In genomic region chr13:50800091-50800739, GRCh38 we compare ENCODE assay signal across 21 cellular contexts. TPM values are rescaled to one million over a fixed set of nuclear protein-coding genes. Genes with fewer than 3 reads are reported as not detected.
DNase-seq lines count a peak whose midpoint lies in the region; ATAC-seq and TF ChIP-seq lines count a peak whose summit lies in the region.
"Had no signal": no experiment of that assay in that cellular context is flagged by ENCODE, and none has a peak within 500 bp of the region (broad histone marks: within the 10 kb centered on the region; RNA-seq: fewer than 3 reads in every experiment).

No MANE protein-coding gene starts in this region.

- H3K79me2 ChIP-seq in OCI-LY1 (ENCODE audit: insufficient read depth, low read length): no peaks in the 10 kb centered on the region

- no peak overlapping the region for H3K4me3 Mint-ChIP-seq in stimulated activated naive CD8-positive, alpha-beta T cell treated with anti-CD3 and anti-CD28 coated beads, Interleukin-15, Interleukin-2, amounts not matched to agents 100 ng/mL and 50 ng/mL, for 24 hours
- H3K4me3 Mint-ChIP-seq in stimulated activated naive CD8-positive, alpha-beta T cell treated with anti-CD3 and anti-CD28 coated beads, Interleukin-15, amount 100 ng/mL, for 72 hours: no peak overlapping the region
- H3K4me3 Mint-ChIP-seq: dendritic cell treated with granulocyte-macrophage colony-stimulating factor and Interleukin-4, amounts not matched to agents 40 ng/mL and 50 ng/mL, for 4 days; immature natural killer cell had no signal

- H3K36me3 Mint-ChIP-seq in stimulated activated naive CD8-positive, alpha-beta T cell treated with anti-CD3 and anti-CD28 coated beads, Interleukin-15, Interleukin-2, amounts not matched to agents 100 ng/mL and 50 ng/mL, for 24 hours (ENCODE audit: low read depth): no peaks in the 10 kb centered on the region
- H3K36me3 Mint-ChIP-seq: immature natural killer cell had no signal

- ATAC-seq in stimulated activated naive CD8-positive, alpha-beta T cell treated with anti-CD3 and anti-CD28 coated beads, Interleukin-15, amount 100 ng/mL, for 72 hours: no peak
- ATAC-seq in right lobe of liver (no peak), HG02852 (IDR thresholded peaks at IDR 0.05; ENCODE audit: unreplicated experiment) (no peak), GM21526 (IDR thresholded peaks at IDR 0.05; ENCODE audit: low FRiP score, unreplicated experiment) (no peak)

- H3K36me3 ChIP-seq in OCI-LY1 (ENCODE audit: insufficient read depth, low read length) (no peaks in the 10 kb centered on the region), right lobe of liver (no peaks in the 10 kb centered on the region)
- H3K36me3 ChIP-seq: gastrocnemius medialis, neutrophil, upper lobe of right lung had no signal

- no peaks in the 10 kb centered on the region for H3K9me3 Mint-ChIP-seq in stimulated activated naive CD8-positive, alpha-beta T cell treated with anti-CD3 and anti-CD28 coated beads, Interleukin-15, Interleukin-2, amounts not matched to agents 100 ng/mL and 50 ng/mL, for 24 hours
- H3K9me3 Mint-ChIP-seq in stimulated activated naive CD8-positive, alpha-beta T cell treated with anti-CD3 and anti-CD28 coated beads, Interleukin-15, amount 100 ng/mL, for 72 hours: no peaks in the 10 kb centered on the region
- H3K9me3 Mint-ChIP-seq: immature natural killer cell had no signal

- peak overlapping the region; percentile 69 for H3K4me2 ChIP-seq in OCI-LY1 (ENCODE audit: low read length)

- peak overlapping the region; percentile 6 for H3K27ac Mint-ChIP-seq in stimulated activated naive CD8-positive, alpha-beta T cell treated with anti-CD3 and anti-CD28 coated beads, Interleukin-15, Interleukin-2, amounts not matched to agents 100 ng/mL and 50 ng/mL, for 24 hours
- peak overlapping the region in 1 of 2 donors; percentile 67 for H3K27ac Mint-ChIP-seq in stimulated activated naive CD8-positive, alpha-beta T cell treated with anti-CD3 and anti-CD28 coated beads, Interleukin-15, amount 100 ng/mL, for 72 hours
- H3K27ac Mint-ChIP-seq: dendritic cell treated with granulocyte-macrophage colony-stimulating factor and Interleukin-4, amounts not matched to agents 40 ng/mL and 50 ng/mL, for 4 days; immature natural killer cell had no signal

- H3K4me1 ChIP-seq in OCI-LY1 (ENCODE audit: insufficient read depth, low read length, severe bottlenecking) (peaks cover 42% of the 10 kb centered on the region), right lobe of liver (no peaks in the 10 kb centered on the region)

- no peak for TF ChIP-seq POLR2A in right lobe of liver (IDR thresholded peaks at IDR 0.05)

- H3K27ac ChIP-seq in OCI-LY1 (ENCODE audit: low read depth, low read length, poor library complexity, severe bottlenecking) (peak overlapping the region; percentile 90), right lobe of liver (no peak overlapping the region)
- H3K27ac ChIP-seq: epithelial cell of prostate, gastrocnemius medialis, neutrophil, upper lobe of right lung had no signal

- intact Hi-C loops in right lobe of liver (cut with DNase I): no loop called here

- H3K9me2 ChIP-seq in OCI-LY1 (ENCODE audit: low read depth, low read length): no peaks in the 10 kb centered on the region

- H4K20me1 ChIP-seq in OCI-LY1 (ENCODE audit: insufficient read depth, low read length): no peaks in the 10 kb centered on the region

- no peaks in the 10 kb centered on the region for H3K27me3 Mint-ChIP-seq in stimulated activated naive CD8-positive, alpha-beta T cell treated with anti-CD3 and anti-CD28 coated beads, Interleukin-15, Interleukin-2, amounts not matched to agents 100 ng/mL and 50 ng/mL, for 24 hours
- no peaks in the 10 kb centered on the region for H3K27me3 Mint-ChIP-seq in stimulated activated naive CD8-positive, alpha-beta T cell treated with anti-CD3 and anti-CD28 coated beads, Interleukin-15, amount 100 ng/mL, for 72 hours
- H3K27me3 Mint-ChIP-seq: dendritic cell treated with granulocyte-macrophage colony-stimulating factor and Interleukin-4, amounts not matched to agents 40 ng/mL and 50 ng/mL, for 4 days had no signal

- 43% methylated on average over 6 of the region's 6 CpGs for WGBS in right lobe of liver (ENCODE audit: insufficient coverage, low coverage, low lambda C conversion rate, missing lambda C conversion rate)

- H3F3A ChIP-seq in OCI-LY1 (ENCODE audit: insufficient read depth, low read length): no peaks in the 10 kb centered on the region

- TF ChIP-seq CTCF in OCI-LY1 (IDR thresholded peaks at IDR 0.05; ENCODE audit: low read length) (no peak), right lobe of liver (IDR thresholded peaks at IDR 0.05) (no peak)

- H3K27me3 ChIP-seq in OCI-LY1 (ENCODE audit: insufficient read depth, low read length) (no peaks in the 10 kb centered on the region), right lobe of liver (no peaks in the 10 kb centered on the region)
- H3K27me3 ChIP-seq: gastrocnemius medialis, neutrophil, upper lobe of right lung had no signal

- peaks cover 24% of the 10 kb centered on the region for H3K4me1 Mint-ChIP-seq in stimulated activated naive CD8-positive, alpha-beta T cell treated with anti-CD3 and anti-CD28 coated beads, Interleukin-15, Interleukin-2, amounts not matched to agents 100 ng/mL and 50 ng/mL, for 24 hours (ENCODE audit: low read depth)
- peaks cover 33% of the 10 kb centered on the region for H3K4me1 Mint-ChIP-seq in stimulated activated naive CD8-positive, alpha-beta T cell treated with anti-CD3 and anti-CD28 coated beads, Interleukin-15, amount 100 ng/mL, for 72 hours

- no peak for DNase-seq in stimulated activated naive CD8-positive, alpha-beta T cell treated with anti-CD3 and anti-CD28 coated beads, Interleukin-15, amount 100 ng/mL, for 72 hours
- DNase-seq in iris pigment epithelial cell (ENCODE audit: low read depth) (peak; percentile 14), right lobe of liver (no peak)
- no peak for DNase-seq in activated CD4-positive, alpha-beta T cell treated with anti-CD3 and anti-CD28 coated beads, Interleukin-2, amount 50 U/mL, for 4 hours
- DNase-seq: activated CD4-positive, CD25-positive, alpha-beta regulatory T cell treated with anti-CD3 and anti-CD28 coated beads, Interleukin-2, amount 50 U/mL, for 72 hours; activated gamma-delta T cell treated with Interleukin-2 at 50 U/mL for 16 hours; gastrocnemius medialis; midbrain; NCI-H1436; NCI-H510A treated with DMSO at 0.1 percent for 48 hours; RPMI8226; T-helper 1 cell; upper lobe of right lung had no signal

- peak overlapping the region; percentile 63 for H3K9ac ChIP-seq in OCI-LY1 (ENCODE audit: low read length)

- H3K4me3 ChIP-seq in OCI-LY1 (ENCODE audit: low read depth, low read length, poor library complexity, severe bottlenecking): peak overlapping the region; percentile 37
- no peak overlapping the region for H3K4me3 ChIP-seq in right lobe of liver
- H3K4me3 ChIP-seq: gastrocnemius medialis, upper lobe of right lung had no signal

- H2AFZ ChIP-seq in OCI-LY1 (ENCODE audit: low read length): no peak overlapping the region

- H3K9me3 ChIP-seq in OCI-LY1 (ENCODE audit: low read length) (peaks cover 3% of the 10 kb centered on the region; the same call in 1 of the 2 replicates), right lobe of liver (no peaks in the 10 kb centered on the region)
- H3K9me3 ChIP-seq: gastrocnemius medialis, neutrophil, upper lobe of right lung had no signal

RNA-seq across cellular contexts. Expression of gene DLEU7, which starts 43.3 kb away (rescaled TPM):
- under 1 TPM in 3 of 6 experiments, not detected in 3; 0.12 to 0.38 (median 0.33) TPM for total RNA-seq in right lobe of liver
